Comparison of ENCODE assay signal across 14 cellular contexts in genomic region chr7:139588632-139589031, GRCh38.
A peak's percentile ranks its signal among the peaks of the same experiment; 100 is the strongest.
DNase-seq lines count a peak whose midpoint lies in the region; ATAC-seq and TF ChIP-seq lines count a peak whose summit lies in the region.
"Had no signal": no experiment of that assay in that cellular context is flagged by ENCODE, and none has a peak within 500 bp of the region (broad histone marks: within the 10 kb centered on the region; RNA-seq: fewer than 3 reads in every experiment).

No MANE protein-coding gene starts in this region.

- H3K9me3 ChIP-seq in left lung: no peaks in the 10 kb centered on the region

- H3K9me3 Mint-ChIP-seq in MCF 10A (ENCODE audit: unreplicated experiment): no peaks in the 10 kb centered on the region
- H3K9me3 Mint-ChIP-seq in stimulated activated naive B cell treated with anti-CD40 and anti-IgM and Interleukin-4, amounts not matched to agents 10 μg/mL and 1 μg/mL and 100 μg/mL, for 72 hours: no peaks in the 10 kb centered on the region
- H3K9me3 Mint-ChIP-seq: activated T-helper 1 cell treated with anti-CD3 and anti-CD28 coated beads, Interleukin-12 subunit alpha, Interleukin-12 subunit beta, Interleukin-2, Interleukin-4 antibody, amounts not matched to agents 30 ng/mL and 10 ng/mL and 1 ng/mL, durations not matched to agents 14 hours and 24 hours and 36 hours had no signal

- no TSS peak for BruUV-seq in MCF 10A (replicated peaks; lab: Mats Ljungman, UMichigan)

- H3K4me3 Mint-ChIP-seq in MCF 10A (ENCODE audit: unreplicated experiment): no peak overlapping the region
- H3K4me3 Mint-ChIP-seq in stimulated activated naive B cell treated with anti-CD40 and anti-IgM and Interleukin-4, amounts not matched to agents 10 μg/mL and 1 μg/mL and 100 μg/mL, for 72 hours: no peak overlapping the region
- H3K4me3 Mint-ChIP-seq: activated T-helper 1 cell treated with anti-CD3 and anti-CD28 coated beads, Interleukin-12 subunit alpha, Interleukin-12 subunit beta, Interleukin-2, Interleukin-4 antibody, amounts not matched to agents 30 ng/mL and 10 ng/mL and 1 ng/mL, durations not matched to agents 14 hours and 24 hours and 36 hours had no signal

- CTCF ChIA-PET in MCF 10A (lab: Yijun Ruan, JAX): interaction anchor here (0.6 to 1.6 kb wide), 5 partner anchors 10 to 419 kb away, joined by 3 to 9 read pairs (median 3); no protein-coding TSS in a partner anchor

- ATAC-seq in left lung (peak; percentile 86), GM18873 (IDR thresholded peaks at IDR 0.05; ENCODE audit: low FRiP score, unreplicated experiment) (no peak)
- ATAC-seq in stimulated activated naive B cell treated with anti-CD40 and anti-IgM and Interleukin-4, amounts not matched to agents 10 μg/mL and 1 μg/mL and 100 μg/mL, for 72 hours (replicated peaks): no peak

- no peaks in the 10 kb centered on the region for H3K27me3 Mint-ChIP-seq in MCF 10A (ENCODE audit: insufficient read depth, unreplicated experiment)
- no peaks in the 10 kb centered on the region for H3K27me3 Mint-ChIP-seq in stimulated activated naive B cell treated with anti-CD40 and anti-IgM and Interleukin-4, amounts not matched to agents 10 μg/mL and 1 μg/mL and 100 μg/mL, for 72 hours

- H3K27ac ChIP-seq in left lung: no peak overlapping the region

- H3K4me1 Mint-ChIP-seq in MCF 10A (ENCODE audit: insufficient read depth, unreplicated experiment): peaks cover 6% of the 10 kb centered on the region
- peaks cover 1 to 6% of the 10 kb centered on the region in 2 donors for H3K4me1 Mint-ChIP-seq in stimulated activated naive B cell treated with anti-CD40 and anti-IgM and Interleukin-4, amounts not matched to agents 10 μg/mL and 1 μg/mL and 100 μg/mL, for 72 hours

- H3K36me3 Mint-ChIP-seq in MCF 10A (ENCODE audit: insufficient read depth, unreplicated experiment): peaks cover 90% of the 10 kb centered on the region
- H3K36me3 Mint-ChIP-seq in stimulated activated naive B cell treated with anti-CD40 and anti-IgM and Interleukin-4, amounts not matched to agents 10 μg/mL and 1 μg/mL and 100 μg/mL, for 72 hours: peaks cover 55 to 66% of the 10 kb centered on the region in 2 donors

- intact Hi-C loops in MCF 10A (cut with micrococcal nuclease) (no loop called here), left lung (cut with DNase I) (no loop called here)

- H3K27ac Mint-ChIP-seq in MCF 10A (ENCODE audit: low read depth, unreplicated experiment): peak overlapping the region; percentile 46
- no peak overlapping the region for H3K27ac Mint-ChIP-seq in stimulated activated naive B cell treated with anti-CD40 and anti-IgM and Interleukin-4, amounts not matched to agents 10 μg/mL and 1 μg/mL and 100 μg/mL, for 72 hours
- H3K27ac Mint-ChIP-seq: activated T-helper 1 cell treated with anti-CD3 and anti-CD28 coated beads, Interleukin-12 subunit alpha, Interleukin-12 subunit beta, Interleukin-2, Interleukin-4 antibody, amounts not matched to agents 30 ng/mL and 10 ng/mL and 1 ng/mL, durations not matched to agents 14 hours and 24 hours and 36 hours had no signal

- H3K36me3 ChIP-seq in left lung: peaks cover 0 to 100% of the 10 kb centered on the region in 2 donors

- POLR2A ChIA-PET in MCF 10A (lab: Yijun Ruan, JAX): no interaction called here

- DNase-seq in NOMO-1 treated with DMSO at 0.1 percent for 48 hours (lab: John Stamatoyannopoulos, UW; ENCODE audit: unreplicated experiment) (peak; percentile 0), NOMO-1 treated with dmso at 0.1 percent for 144 hours (lab: John Stamatoyannopoulos, UW; ENCODE audit: unreplicated experiment) (no peak), MCF 10A (ENCODE audit: unreplicated experiment) (peak; percentile 32), left lung (no peak), stromal cell of bone marrow (ENCODE audit: low read depth) (peak; percentile 3), NCI-H1694 treated with DMSO at 0.1 percent for 48 hours (lab: John Stamatoyannopoulos, UW) (no peak)
- no peak for DNase-seq in stimulated activated naive B cell treated with anti-CD40 and anti-IgM and Interleukin-4, amounts not matched to agents 10 μg/mL and 1 μg/mL and 100 μg/mL, for 72 hours
- DNase-seq: ACHN; islet precursor cell; NCI-H1694; stimulated activated CD4-positive, alpha-beta T cell treated with anti-CD3 and anti-CD28 coated beads, Interleukin-2, amount 100 ng/mL, for 24 hours; SW 1271 had no signal

- no peaks in the 10 kb centered on the region for H3K27me3 ChIP-seq in left lung

- H3K4me3 ChIP-seq in left lung: no peak overlapping the region

- H3K4me1 ChIP-seq in left lung: peaks cover 0 to 7% of the 10 kb centered on the region in 2 donors

- no peak for TF ChIP-seq CTCF in MCF 10A (IDR thresholded peaks at IDR 0.05; ENCODE audit: unreplicated experiment)
- no peak for TF ChIP-seq CTCF in left lung (IDR thresholded peaks at IDR 0.05)

Comparison
In these comparisons a context has a peak if more than half of its experiments do, and no peak if none do; other contexts are left out.
1. DNase-seq: peak in NOMO-1 treated with DMSO at 0.1 percent for 48 hours (single experiment), MCF 10A (single experiment) and stromal cell of bone marrow (single experiment); none in NOMO-1 treated with dmso at 0.1 percent for 144 hours (single experiment), left lung (0 of 2), stimulated activated naive B cell treated with anti-CD40 and anti-IgM and Interleukin-4, amounts not matched to agents 10 μg/mL and 1 μg/mL and 100 μg/mL, for 72 hours (single experiment) and NCI-H1694 treated with DMSO at 0.1 percent for 48 hours (single experiment).